20 cellular contexts compared by ENCODE assay signal in the genomic region with DNA sequence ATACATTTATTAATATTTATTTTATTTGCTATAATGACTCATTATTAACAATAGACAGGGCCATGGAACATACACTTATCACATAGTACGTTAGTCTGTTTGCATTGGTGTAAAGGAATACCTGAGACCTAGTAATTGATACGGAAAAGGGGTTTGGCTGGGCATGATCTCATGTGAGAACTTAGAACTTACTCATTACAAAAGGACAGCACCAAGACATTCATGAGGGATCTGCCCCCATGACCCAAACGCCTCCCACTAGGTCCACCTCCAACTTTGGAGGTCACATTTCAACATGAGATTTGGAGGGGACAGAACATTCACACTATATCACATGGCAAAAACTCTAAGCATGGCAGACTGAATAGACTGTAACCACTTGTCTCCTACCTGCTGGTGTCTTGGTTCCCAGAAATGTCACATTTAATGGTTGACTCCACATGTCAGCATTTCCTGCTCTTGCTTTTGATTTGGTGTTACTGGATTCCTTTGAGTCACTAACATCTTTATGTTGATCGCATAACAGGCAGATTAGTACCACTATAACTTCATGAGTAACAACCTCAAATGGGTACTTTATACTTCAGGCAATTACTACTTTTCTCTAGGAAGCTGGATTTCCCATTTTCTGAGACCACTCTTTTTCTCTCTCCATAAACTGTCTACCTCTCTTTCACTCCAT. TPM values are rescaled to one million over a fixed set of nuclear protein-coding genes. Genes with fewer than 3 reads are reported as not detected.
"Had no signal": no experiment of that assay in that cellular context is flagged by ENCODE, and none has a peak within 500 bp of the region (broad histone marks: within the 10 kb centered on the region; RNA-seq: fewer than 3 reads in every experiment).

No MANE protein-coding gene starts in this region.

- H3K36me3 ChIP-seq: neutrophil, thyroid gland had no signal

- H3K27me3 ChIP-seq: foreskin keratinocyte, thyroid gland had no signal

- H3K4me3 ChIP-seq: dorsolateral prefrontal cortex, lung, thyroid gland had no signal

- ATAC-seq: foreskin keratinocyte; natural killer cell; sciatic nerve; stimulated activated memory B cell treated with anti-CD40 and anti-IgM and Interleukin-4, amounts not matched to agents 10 μg/mL and 1 μg/mL and 100 μg/mL, for 72 hours had no signal

- H3K4me3 Mint-ChIP-seq: activated CD4-positive, alpha-beta memory T cell treated with anti-CD3 and anti-CD28 coated beads for 36 hours; activated naive CD8-positive, alpha-beta T cell; natural killer cell; stimulated activated memory B cell treated with anti-CD40 and anti-IgM and Interleukin-4, amounts not matched to agents 10 μg/mL and 1 μg/mL and 100 μg/mL, for 72 hours had no signal

- H2AFZ ChIP-seq: parathyroid adenoma had no signal

- H3K27ac ChIP-seq: dorsolateral prefrontal cortex, foreskin keratinocyte, neutrophil, parathyroid adenoma, thyroid gland had no signal

- H3K27ac Mint-ChIP-seq: activated CD4-positive, alpha-beta memory T cell treated with anti-CD3 and anti-CD28 coated beads for 36 hours; activated naive CD8-positive, alpha-beta T cell; natural killer cell; stimulated activated memory B cell treated with anti-CD40 and anti-IgM and Interleukin-4, amounts not matched to agents 10 μg/mL and 1 μg/mL and 100 μg/mL, for 72 hours had no signal

- H3K4me1 ChIP-seq: parathyroid adenoma had no signal

- H3K9me3 Mint-ChIP-seq: activated CD4-positive, alpha-beta memory T cell treated with anti-CD3 and anti-CD28 coated beads for 36 hours; natural killer cell; stimulated activated memory B cell treated with anti-CD40 and anti-IgM and Interleukin-4, amounts not matched to agents 10 μg/mL and 1 μg/mL and 100 μg/mL, for 72 hours had no signal

- DNase-seq: activated CD4-positive, alpha-beta memory T cell treated with anti-CD3 and anti-CD28 coated beads for 36 hours; activated gamma-delta T cell; activated T-cell treated with anti-CD3 and anti-CD28 coated beads, Interleukin-2, amount 50 U/mL, for 48 hours; amygdala; dorsolateral prefrontal cortex; hippocampal formation; natural killer cell; stimulated activated CD4-positive, alpha-beta T cell treated with anti-CD3 and anti-CD28 coated beads, Interleukin-4, amount 100 ng/mL, for 24 hours; thyroid gland had no signal

- H3K9me3 ChIP-seq: neutrophil, thyroid gland had no signal

- H3K9ac ChIP-seq: parathyroid adenoma had no signal

- H3K4me1 Mint-ChIP-seq: natural killer cell; stimulated activated memory B cell treated with anti-CD40 and anti-IgM and Interleukin-4, amounts not matched to agents 10 μg/mL and 1 μg/mL and 100 μg/mL, for 72 hours had no signal

- FAIRE-seq: colon, islet of Langerhans had no signal

- H3K36me3 Mint-ChIP-seq: activated CD4-positive, alpha-beta memory T cell treated with anti-CD3 and anti-CD28 coated beads for 36 hours; activated naive CD8-positive, alpha-beta T cell; natural killer cell; stimulated activated memory B cell treated with anti-CD40 and anti-IgM and Interleukin-4, amounts not matched to agents 10 μg/mL and 1 μg/mL and 100 μg/mL, for 72 hours had no signal

RNA-seq across cellular contexts. Expression of a gene that starts 3.5 kb away (rescaled TPM):
- total RNA-seq: activated CD4-positive, alpha-beta memory T cell treated with anti-CD3 and anti-CD28 coated beads for 36 hours; fibroblast of lung; T-helper 2 cell treated with Interferon-gamma antibody and Interleukin-4, amounts not matched to agents 100 ng/mL and 5 ng/mL, for 36 hours had no signal

RNA-seq across cellular contexts. Expression of a gene that starts 52.6 kb away (rescaled TPM):
- total RNA-seq: dorsolateral prefrontal cortex, fibroblast of lung, foreskin keratinocyte, natural killer cell, thyroid gland had no signal
- polyA plus RNA-seq: fibroblast of lung, foreskin keratinocyte had no signal
